Comparison of ENCODE assay signal across 33 cellular contexts in the genomic region with DNA sequence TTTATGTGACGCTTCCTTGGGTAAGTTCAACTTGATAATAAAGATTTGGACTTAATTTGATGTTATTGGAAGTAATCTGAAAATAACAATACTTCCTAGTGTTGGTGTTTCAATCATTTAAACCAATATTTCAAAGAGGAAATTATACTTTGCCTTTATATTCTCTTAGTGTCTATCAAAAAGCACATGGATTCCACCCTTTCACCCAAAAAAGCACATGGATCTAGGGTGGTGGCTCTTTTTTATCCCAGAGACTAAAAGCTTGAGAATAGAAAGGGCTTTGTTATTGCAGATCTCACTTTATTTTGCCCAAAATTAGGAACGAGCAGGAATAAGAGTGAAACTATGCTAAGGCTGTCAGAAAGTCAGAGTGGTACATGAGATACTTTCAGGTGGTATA.
"Had no signal": no experiment of that assay in that cellular context is flagged by ENCODE, and none has a peak within 500 bp of the region (broad histone marks: within the 10 kb centered on the region; RNA-seq: fewer than 3 reads in every experiment).

No MANE protein-coding gene starts in this region.

- FAIRE-seq: astrocyte, bronchial epithelial cell had no signal

- H3K9me3 ChIP-seq: adrenal gland, ascending aorta, body of pancreas, breast epithelium had no signal

- H3K4me1 ChIP-seq: ascending aorta had no signal

- ATAC-seq: activated naive CD4-positive, alpha-beta T cell treated with anti-CD3 and anti-CD28 coated beads, Interleukin-2, amount 50 U/mL, for 72 hours; activated naive CD8-positive, alpha-beta T cell treated with anti-CD3 and anti-CD28 coated beads, Interleukin-2, amount 50 U/mL, for 24 hours; activated T-cell treated with anti-CD3 and anti-CD28 coated beads, Interleukin-2, amount 50 U/mL, for 4 hours; activated T-cell treated with anti-CD3 and anti-CD28 coated beads, Interleukin-2, amount 50 U/mL, for 72 hours; activated T-helper 17 cell treated with anti-CD3 and anti-CD28 coated beads, Interleukin-2, amount 50 U/mL, for 72 hours; body of pancreas had no signal

- H3K27ac ChIP-seq: adrenal gland, ascending aorta, body of pancreas, brain microvascular endothelial cell, breast epithelium, cardiac muscle cell had no signal

- H3K4me3 ChIP-seq: adrenal gland, ascending aorta, body of pancreas, breast epithelium, cardiac muscle cell had no signal

- DNase-seq: activated effector memory CD4-positive, alpha-beta T cell treated with anti-CD3 and anti-CD28 coated beads, Interleukin-2, amount 50 U/mL, for 16 hours; activated effector memory CD4-positive, alpha-beta T cell treated with Interleukin-2 at 50 U/mL for 16 hours; activated gamma-delta T cell; activated gamma-delta T cell treated with Interleukin-2 at 50 U/mL for 16 hours; activated naive CD4-positive, alpha-beta T cell; activated naive CD4-positive, alpha-beta T cell treated with anti-CD3 and anti-CD28 coated beads for 36 hours; activated naive CD4-positive, alpha-beta T cell treated with anti-CD3 and anti-CD28 coated beads, Interleukin-2, amount 10 ng/mL, durations not matched to agents 7 days and 5 days; activated naive CD4-positive, alpha-beta T cell treated with anti-CD3 and anti-CD28 coated beads, Interleukin-2, amount 50 U/mL, for 16 hours; activated naive CD4-positive, alpha-beta T cell treated with Interleukin-2 at 50 U/mL for 16 hours; activated naive CD8-positive, alpha-beta T cell treated with anti-CD3 and anti-CD28 coated beads for 36 hours; activated naive CD8-positive, alpha-beta T cell treated with anti-CD3 and anti-CD28 coated beads, Interleukin-2, amount 10 ng/mL, durations not matched to agents 7 days and 5 days; activated naive CD8-positive, alpha-beta T cell treated with anti-CD3 and anti-CD28 coated beads, Interleukin-2, amount 50 U/mL, for 24 hours; activated T-cell treated with anti-CD3 and anti-CD28 coated beads, Interleukin-2, amount 50 U/mL, for 24 hours; activated T-cell treated with anti-CD3 and anti-CD28 coated beads, Interleukin-2, amount 50 U/mL, for 4 hours; activated T-cell treated with anti-CD3 and anti-CD28 coated beads, Interleukin-2, amount 50 U/mL, for 48 hours; activated T-cell treated with anti-CD3 and anti-CD28 coated beads, Interleukin-2, amount 50 U/mL, for 72 hours; adrenal gland; amniotic stem cell; amygdala; anterior cingulate cortex; aorta; body of pancreas; brain microvascular endothelial cell; caudate nucleus; central memory CD4-positive, alpha-beta T cell; cerebellar nuclear complex had no signal

- H3K27me3 ChIP-seq: adrenal gland, ascending aorta, body of pancreas, brain microvascular endothelial cell, breast epithelium, cardiac muscle cell had no signal

- H3K36me3 ChIP-seq: adrenal gland, ascending aorta, brain microvascular endothelial cell, breast epithelium, cardiac muscle cell had no signal
